ENCODE assay signal across 13 cellular contexts in the genomic region with DNA sequence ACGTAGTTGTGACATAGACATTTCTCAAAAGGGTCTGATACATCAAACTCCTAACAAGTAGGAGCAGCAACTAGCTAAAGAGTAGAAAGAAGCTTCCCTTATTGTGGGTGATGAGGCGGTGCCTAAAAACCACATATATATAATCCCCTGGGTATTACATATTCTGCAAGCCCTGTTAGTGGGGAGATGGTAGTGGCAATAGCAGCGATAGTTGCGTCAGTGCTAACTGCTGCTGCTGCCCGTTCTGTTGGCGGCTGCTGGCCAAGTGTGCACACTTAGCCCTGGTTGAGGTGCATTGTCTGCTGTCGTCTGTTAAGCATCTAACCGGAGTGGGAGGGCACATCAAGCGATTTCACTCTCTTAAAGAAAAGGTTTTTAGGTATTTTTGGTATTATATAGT. TPM values are rescaled to one million over a fixed set of nuclear protein-coding genes. Genes with fewer than 3 reads are reported as not detected.
DNase-seq lines count a peak whose midpoint lies in the region; ATAC-seq and TF ChIP-seq lines count a peak whose summit lies in the region.
"Had no signal": no experiment of that assay in that cellular context is flagged by ENCODE, and none has a peak within 500 bp of the region (broad histone marks: within the 10 kb centered on the region; RNA-seq: fewer than 3 reads in every experiment).

No MANE protein-coding gene starts in this region.

- ATAC-seq in GM19438 (IDR thresholded peaks at IDR 0.05; ENCODE audit: low read depth, unreplicated experiment): peak; percentile 74
- no peak for ATAC-seq in left lung
- no peak for ATAC-seq in esophagus mucosa
- ATAC-seq: Panc1 had no signal

- no peaks in the 10 kb centered on the region for H3K79me2 ChIP-seq in Loucy (ENCODE audit: insufficient read depth, low read length)

- H3K9ac ChIP-seq in Loucy (ENCODE audit: low read depth, low read length, poor library complexity, severe bottlenecking): peak overlapping the region; percentile 66

- H3K9me2 ChIP-seq in Loucy (replicated peaks; ENCODE audit: low read depth, low read length): no peaks in the 10 kb centered on the region

- H2AFZ ChIP-seq in Loucy (ENCODE audit: low read length): 0 out of 2 replicates have a peak overlapping the region, but pooled peaks have one; percentile 4

- peaks cover 54% of the 10 kb centered on the region for H3K4me1 ChIP-seq in Loucy (ENCODE audit: insufficient read depth, low read length, poor library complexity, severe bottlenecking)
- H3K4me1 ChIP-seq in left lung: no peaks in the 10 kb centered on the region

- H3K9me3 ChIP-seq in Loucy (ENCODE audit: insufficient read depth, low read depth, low read length) (no peaks in the 10 kb centered on the region), left lung (no peaks in the 10 kb centered on the region)

- peaks cover 10% of the 10 kb centered on the region; the same call in 1 of the 2 replicates for H3F3A ChIP-seq in Loucy (ENCODE audit: low read depth)

- H4K20me1 ChIP-seq in Loucy (ENCODE audit: insufficient read depth, low read length, poor library complexity, severe bottlenecking): no peaks in the 10 kb centered on the region

- DNase-seq in AML-193 (lab: John Stamatoyannopoulos, UW): peak; percentile 97 to 98
- peak; percentile 15 for DNase-seq in activated CD8-positive, alpha-beta memory T cell treated with anti-CD3 and anti-CD28 coated beads, Interleukin-2, amount 50 U/mL, for 4 hours
- DNase-seq in left lung: no peak
- no peak for DNase-seq in NCI-H2029 (lab: John Stamatoyannopoulos, UW)
- DNase-seq in cortex of kidney (lab: John Stamatoyannopoulos, UW): no peak
- DNase-seq: NCI-H1105, WERI-Rb-1 had no signal

- H3K4me3 ChIP-seq in Loucy (ENCODE audit: low read length, poor library complexity, severe bottlenecking): peak overlapping the region; percentile 58
- no peak overlapping the region for H3K4me3 ChIP-seq in left lung

- intact Hi-C loops in left lung (cut with DNase I): no loop called here

- peak overlapping the region; percentile 81 for H3K4me2 ChIP-seq in Loucy (ENCODE audit: low read depth, low read length, poor library complexity, severe bottlenecking)

- TF ChIP-seq CTCF in Loucy (conservative IDR thresholded peaks at IDR 0.05; ENCODE audit: low read length) (no peak), left lung (IDR thresholded peaks at IDR 0.05) (no peak)

- no peaks in the 10 kb centered on the region for H3K27me3 ChIP-seq in Loucy (ENCODE audit: insufficient read depth, low read length, poor library complexity, severe bottlenecking)
- no peaks in the 10 kb centered on the region for H3K27me3 ChIP-seq in left lung

- H3K27ac ChIP-seq in left lung: no peak overlapping the region
- H3K27ac ChIP-seq: WERI-Rb-1 had no signal

- H3K36me3 ChIP-seq in Loucy (ENCODE audit: insufficient read depth, low read length): peaks cover 29% of the 10 kb centered on the region; the same call in 1 of the 2 replicates
- peaks cover 0 to 12% of the 10 kb centered on the region in 2 donors for H3K36me3 ChIP-seq in left lung

RNA-seq across cellular contexts. Expression of gene VLDLR, which starts 35.8 kb away (rescaled TPM):
- total RNA-seq in left lung (10 to 100 TPM; 19.8 to 20.8 TPM), esophagus mucosa (26.6 TPM)

RNA-seq across cellular contexts. Expression of gene KCNV2, which starts 59.9 kb away (rescaled TPM):
- total RNA-seq in left lung (not detected), esophagus mucosa (not detected)
- total RNA-seq: endothelial cell of umbilical vein; naive thymus-derived CD8-positive, alpha-beta T cell had no signal

Comparison
In these comparisons a context has a peak if more than half of its experiments do, and no peak if none do; other contexts are left out.
1. DNase-seq: peak in AML-193 (2 of 2) and activated CD8-positive, alpha-beta memory T cell treated with anti-CD3 and anti-CD28 coated beads, Interleukin-2, amount 50 U/mL, for 4 hours (single experiment); none in left lung (0 of 2), NCI-H2029 (single experiment) and cortex of kidney (single experiment).